Comparison of ENCODE assay signal across 17 cellular contexts in the genomic region with DNA sequence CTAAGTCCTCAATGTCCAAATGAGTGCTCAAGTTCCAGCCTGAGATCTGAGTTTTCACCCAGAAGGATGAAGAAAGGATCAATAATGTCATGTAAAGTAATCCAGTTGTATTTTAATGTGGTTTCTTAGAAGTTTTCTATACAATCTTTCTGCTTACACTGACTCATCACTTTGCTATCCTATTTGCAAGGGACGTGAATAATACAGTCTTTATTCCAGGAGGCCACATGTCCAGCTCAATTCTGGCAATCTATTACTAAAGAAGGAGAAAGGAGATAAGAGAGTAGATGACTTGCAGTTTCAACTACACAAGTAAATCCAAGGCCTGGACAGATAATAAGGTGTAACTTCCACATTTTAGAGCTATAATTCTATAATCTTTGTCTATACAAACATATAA.
DNase-seq lines count a peak whose midpoint lies in the region; ATAC-seq and TF ChIP-seq lines count a peak whose summit lies in the region.
"Had no signal": no experiment of that assay in that cellular context is flagged by ENCODE, and none has a peak within 500 bp of the region (broad histone marks: within the 10 kb centered on the region; RNA-seq: fewer than 3 reads in every experiment).

No MANE protein-coding gene starts in this region.

- no TSS peak for BruUV-seq in mammary epithelial cell (replicated peaks; lab: Mats Ljungman, UMichigan)

- no peak overlapping the region for H3K9ac ChIP-seq in mammary epithelial cell (ENCODE audit: insufficient read depth, low read length)

- peak overlapping the region; percentile 60 for H3K4me2 ChIP-seq in mammary epithelial cell (ENCODE audit: insufficient read depth, low read depth, low read length)

- dilution Hi-C loops in mammary epithelial cell (cut with HindIII; ENCODE audit: low sequenced_read_pairs), result no loop called here

- CTCF ChIA-PET in AG04449 (lab: Yijun Ruan, JAX), result no interaction called here
- CTCF ChIA-PET in mammary epithelial cell (lab: Charles Lee; ENCODE audit: low non-redundant PET), result no interaction called here
- CTCF ChIA-PET in activated CD8-positive, alpha-beta T cell treated with anti-CD3 and anti-CD28 coated beads, Interleukin-2, amount 10 ng/mL, durations not matched to agents 7 days and 5 days (lab: Charles Lee), result no interaction called here

- no peaks in the 10 kb centered on the region for H3K27me3 ChIP-seq in mammary epithelial cell (ENCODE audit: insufficient read depth, low read length)
- H3K27me3 ChIP-seq: BE2C, vagina had no signal

- no peaks in the 10 kb centered on the region for H3K9me3 ChIP-seq in mammary epithelial cell (replicated peaks; ENCODE audit: insufficient read depth, low read length)
- peaks cover 3% of the 10 kb centered on the region for H3K9me3 ChIP-seq in T-helper 17 cell (ENCODE audit: control insufficient read depth, low read length, poor library complexity, severe bottlenecking)
- H3K9me3 ChIP-seq: BE2C, vagina had no signal

- no peak overlapping the region for H3K27ac ChIP-seq in mammary epithelial cell (ENCODE audit: insufficient read depth, low read depth, low read length)
- H3K27ac ChIP-seq: vagina had no signal

- peaks cover 3% of the 10 kb centered on the region for H3K9me3 Mint-ChIP-seq in activated naive CD8-positive, alpha-beta T cell treated with anti-CD3 and anti-CD28 coated beads for 36 hours
- H3K9me3 Mint-ChIP-seq in activated CD8-positive, alpha-beta T cell treated with anti-CD3 and anti-CD28 coated beads, Interleukin-2, amount 10 ng/mL, durations not matched to agents 7 days and 5 days (ENCODE audit: insufficient read depth), result no peaks in the 10 kb centered on the region
- H3K9me3 Mint-ChIP-seq: activated T-helper 2 cell treated with anti-CD3 and anti-CD28 coated beads, Interferon-gamma antibody, Interleukin-2, Interleukin-4, amounts not matched to agents 10 μg/mL and 5 μg/mL and 100 μg/mL, durations not matched to agents 14 hours and 24 hours and 36 hours had no signal

- intact Hi-C loops in mammary epithelial cell (cut with micrococcal nuclease), result no loop called here

- DNase-seq in AG04449 (ENCODE audit: low read depth, low spot score), result peak; percentile 7
- peak; percentile 77 for DNase-seq in M059J (ENCODE audit: low read depth)
- DNase-seq in mammary epithelial cell, result peak; percentile 77
- peak; percentile 92 for DNase-seq in iris pigment epithelial cell (ENCODE audit: low read depth)
- no peak for DNase-seq in GM20000 (ENCODE audit: low spot score)
- DNase-seq in activated naive CD8-positive, alpha-beta T cell treated with anti-CD3 and anti-CD28 coated beads for 36 hours, result no peak
- DNase-seq in activated CD8-positive, alpha-beta T cell treated with anti-CD3 and anti-CD28 coated beads, Interleukin-2, amount 10 ng/mL, durations not matched to agents 7 days and 5 days, result no peak
- DNase-seq in T-helper 17 cell, result no peak
- DNase-seq: BE2C, HFFc6, left ventricle myocardium superior, NCI-H1694 treated with DMSO at 0.1 percent for 48 hours, NCI-H774, SW 1271 had no signal

- TF ChIP-seq CTCF in AG04449 (IDR thresholded peaks at IDR 0.05; ENCODE audit: insufficient read depth, low read length, missing control alignments), result no peak
- no peak for TF ChIP-seq CTCF in mammary epithelial cell (conservative IDR thresholded peaks at IDR 0.05 in 1 of 2, IDR thresholded peaks at IDR 0.05 in 1 of 2; ENCODE audit: extremely low read depth in 1 of 2, insufficient read depth in 1 of 2, low read depth in 1 of 2, low read length in 2 of 2)
- no peak for TF ChIP-seq CTCF in GM20000 (IDR thresholded peaks at IDR 0.05; ENCODE audit: extremely low read depth, missing control alignments)

- no peak overlapping the region for H3K27ac Mint-ChIP-seq in activated naive CD8-positive, alpha-beta T cell treated with anti-CD3 and anti-CD28 coated beads for 36 hours
- H3K27ac Mint-ChIP-seq in activated CD8-positive, alpha-beta T cell treated with anti-CD3 and anti-CD28 coated beads, Interleukin-2, amount 10 ng/mL, durations not matched to agents 7 days and 5 days, result no peak overlapping the region
- H3K27ac Mint-ChIP-seq in T-helper 17 cell, result no peak overlapping the region
- H3K27ac Mint-ChIP-seq: activated T-helper 2 cell treated with anti-CD3 and anti-CD28 coated beads, Interferon-gamma antibody, Interleukin-2, Interleukin-4, amounts not matched to agents 10 μg/mL and 5 μg/mL and 100 μg/mL, durations not matched to agents 14 hours and 24 hours and 36 hours; HFFc6 had no signal

- no peaks in the 10 kb centered on the region for H3K36me3 Mint-ChIP-seq in activated naive CD8-positive, alpha-beta T cell treated with anti-CD3 and anti-CD28 coated beads for 36 hours
- no peaks in the 10 kb centered on the region for H3K36me3 Mint-ChIP-seq in activated CD8-positive, alpha-beta T cell treated with anti-CD3 and anti-CD28 coated beads, Interleukin-2, amount 10 ng/mL, durations not matched to agents 7 days and 5 days (ENCODE audit: low read depth)
- H3K36me3 Mint-ChIP-seq in T-helper 17 cell (ENCODE audit: low read depth), result no peaks in the 10 kb centered on the region

- no peaks in the 10 kb centered on the region for H4K20me1 ChIP-seq in mammary epithelial cell (ENCODE audit: insufficient read depth, low read length)

- H2AFZ ChIP-seq in mammary epithelial cell (ENCODE audit: low read depth, low read length), result no peak overlapping the region

- H3K4me3 ChIP-seq in AG04449 (ENCODE audit: low read depth, low read length) (no peak overlapping the region), mammary epithelial cell (replicated peaks in 1 of 3; ENCODE audit: insufficient read depth in 1 of 3, low read depth in 2 of 3, low read length in 3 of 3) (no peak overlapping the region)
- H3K4me3 ChIP-seq: vagina had no signal

- in situ Hi-C loops in mammary epithelial cell (cut with MboI; ENCODE audit: low sequenced_read_pairs in 2 of 2), result no loop called here

- no peaks in the 10 kb centered on the region for H3K4me1 Mint-ChIP-seq in activated naive CD8-positive, alpha-beta T cell treated with anti-CD3 and anti-CD28 coated beads for 36 hours
- H3K4me1 Mint-ChIP-seq in activated CD8-positive, alpha-beta T cell treated with anti-CD3 and anti-CD28 coated beads, Interleukin-2, amount 10 ng/mL, durations not matched to agents 7 days and 5 days (ENCODE audit: low read depth), result no peaks in the 10 kb centered on the region
- no peaks in the 10 kb centered on the region for H3K4me1 Mint-ChIP-seq in T-helper 17 cell
- H3K4me1 Mint-ChIP-seq: central memory CD8-positive, alpha-beta T cell had no signal

- no peak for ATAC-seq in activated CD8-positive, alpha-beta T cell treated with anti-CD3 and anti-CD28 coated beads, Interleukin-2, amount 10 ng/mL, durations not matched to agents 7 days and 5 days
- no peak for ATAC-seq in T-helper 17 cell
- ATAC-seq: left ventricle myocardium superior had no signal

- POLR2A ChIA-PET in AG04449 (lab: Yijun Ruan, JAX), result no interaction called here
- POLR2A ChIA-PET in activated CD8-positive, alpha-beta T cell treated with anti-CD3 and anti-CD28 coated beads, Interleukin-2, amount 10 ng/mL, durations not matched to agents 7 days and 5 days (lab: Charles Lee), result no interaction called here

- 0% methylated on average over 1 of the region's 1 CpG for WGBS in mammary epithelial cell (ENCODE audit: low coverage, missing lambda C conversion rate)

- H3K4me3 Mint-ChIP-seq in activated naive CD8-positive, alpha-beta T cell treated with anti-CD3 and anti-CD28 coated beads for 36 hours, result no peak overlapping the region
- no peak overlapping the region for H3K4me3 Mint-ChIP-seq in activated CD8-positive, alpha-beta T cell treated with anti-CD3 and anti-CD28 coated beads, Interleukin-2, amount 10 ng/mL, durations not matched to agents 7 days and 5 days
- no peak overlapping the region for H3K4me3 Mint-ChIP-seq in T-helper 17 cell
- H3K4me3 Mint-ChIP-seq: central memory CD8-positive, alpha-beta T cell; HFFc6 had no signal

- H3K4me1 ChIP-seq in mammary epithelial cell (ENCODE audit: insufficient read depth, low read length), result peaks cover 13% of the 10 kb centered on the region
- H3K4me1 ChIP-seq: BE2C, vagina had no signal

- H3K27me3 Mint-ChIP-seq in activated naive CD8-positive, alpha-beta T cell treated with anti-CD3 and anti-CD28 coated beads for 36 hours, result peaks cover 5% of the 10 kb centered on the region
- no peaks in the 10 kb centered on the region for H3K27me3 Mint-ChIP-seq in activated CD8-positive, alpha-beta T cell treated with anti-CD3 and anti-CD28 coated beads, Interleukin-2, amount 10 ng/mL, durations not matched to agents 7 days and 5 days (ENCODE audit: low read depth)
- H3K27me3 Mint-ChIP-seq in T-helper 17 cell, result no peaks in the 10 kb centered on the region
- H3K27me3 Mint-ChIP-seq: central memory CD8-positive, alpha-beta T cell had no signal

- no peaks in the 10 kb centered on the region for H3K79me2 ChIP-seq in mammary epithelial cell (ENCODE audit: insufficient read depth, low read length)

- no peaks in the 10 kb centered on the region for H3K36me3 ChIP-seq in mammary epithelial cell (ENCODE audit: insufficient read depth, low read length)
- H3K36me3 ChIP-seq: BE2C, vagina had no signal

Comparison
In these comparisons a context has a peak if more than half of its experiments do, and no peak if none do; other contexts are left out.
1. DNase-seq: peak in AG04449 (single experiment), M059J (single experiment), mammary epithelial cell (single experiment) and iris pigment epithelial cell (single experiment); none in GM20000 (single experiment), activated naive CD8-positive, alpha-beta T cell treated with anti-CD3 and anti-CD28 coated beads for 36 hours (single experiment), activated CD8-positive, alpha-beta T cell treated with anti-CD3 and anti-CD28 coated beads, Interleukin-2, amount 10 ng/mL, durations not matched to agents 7 days and 5 days (single experiment) and T-helper 17 cell (0 of 3).